ENCODE assay signal across 8 cellular contexts in the genomic region with DNA sequence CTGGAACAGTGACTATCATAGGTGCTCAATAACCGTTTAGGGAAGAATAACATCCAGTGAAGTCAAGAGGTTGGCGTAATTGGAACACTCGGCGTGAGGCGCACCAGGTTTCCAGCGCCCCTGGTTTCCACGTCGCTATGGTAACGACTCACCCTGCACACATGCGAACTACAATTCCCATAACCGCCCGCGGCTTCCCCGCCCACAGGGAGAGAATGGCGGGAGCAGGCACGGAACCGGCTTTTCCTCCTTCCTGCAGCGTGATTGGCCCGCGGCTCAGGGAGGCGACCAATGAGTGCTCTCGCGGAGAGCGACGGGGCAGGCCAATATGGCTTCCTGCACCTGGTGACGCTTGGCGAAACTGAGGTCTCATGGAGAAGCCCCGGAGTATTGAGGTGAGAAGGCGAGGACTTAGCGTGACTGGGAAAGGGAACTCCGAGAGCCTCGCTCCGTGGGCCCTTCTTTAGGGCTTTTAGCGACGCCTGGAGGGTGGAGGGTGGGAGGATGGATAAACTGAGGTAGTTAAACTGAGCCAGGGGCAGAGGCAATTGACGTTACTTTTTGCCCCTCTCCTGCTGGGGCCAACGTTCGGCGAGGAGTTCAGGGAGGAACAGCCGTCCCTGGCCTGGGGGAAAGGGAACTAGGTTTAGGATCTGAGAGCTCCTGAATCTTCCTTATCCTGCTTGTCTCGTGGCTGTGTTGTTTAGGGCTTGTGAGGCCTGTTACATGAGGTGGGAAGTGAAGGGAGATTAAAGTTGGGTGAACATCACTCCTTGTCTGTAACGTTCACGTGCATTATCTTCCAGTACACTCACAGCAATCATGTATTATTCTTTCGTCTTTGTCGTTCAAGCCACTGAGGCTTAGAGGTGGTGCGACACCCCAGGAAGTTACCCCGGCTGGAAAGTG.
A peak's percentile ranks its signal among the peaks of the same experiment; 100 is the strongest.
DNase-seq lines count a peak whose midpoint lies in the region; ATAC-seq and TF ChIP-seq lines count a peak whose summit lies in the region.

Gene L3MBTL2 (plus strand): TSS at position 321 of the 909 bp plus-strand sequence. CDS start 51 bp downstream, at position 372.

- peak; percentile 98 to 100 for DNase-seq in HAP-1 (ENCODE audit: low spot score in 2 of 2)
- DNase-seq in MM.1S = peak; percentile 97
- peak; percentile 69 for DNase-seq in SIG-M5 (lab: John Stamatoyannopoulos, UW)
- peak; percentile 92 for DNase-seq in activated gamma-delta T cell (lab: John Stamatoyannopoulos, UW)
- peak; percentile 87 for DNase-seq in fibroblast of the conjunctiva (ENCODE audit: low read depth)
- peak; percentile 98 for DNase-seq in nephron progenitor cell
- DNase-seq in stimulated activated naive CD8-positive, alpha-beta T cell treated with anti-CD3 and anti-CD28 coated beads, Interleukin-15, amount 100 ng/mL, for 72 hours = peak; percentile 96 to 98

- H2AFZ ChIP-seq in MM.1S (ENCODE audit: low read length) = peak within 1 kb of the TSS; percentile 82

- H3K9me2 ChIP-seq in MM.1S (replicated peaks; ENCODE audit: insufficient read depth, low read length) = no peaks in the 10 kb centered on the region

- no peaks in the 10 kb centered on the region for H3K4me1 ChIP-seq in ES-I3 (ENCODE audit: insufficient read depth, low read length)
- H3K4me1 ChIP-seq in HAP-1 = peaks cover 3% of the 10 kb centered on the region; the same call in 1 of the 2 replicates
- H3K4me1 ChIP-seq in MM.1S (ENCODE audit: low read length) = no peaks in the 10 kb centered on the region

- H3F3A ChIP-seq in MM.1S (ENCODE audit: insufficient read depth, low read length) = no peaks in the 10 kb centered on the region

- peaks cover 18% of the 10 kb centered on the region for H3K36me3 Mint-ChIP-seq in nephron progenitor cell (ENCODE audit: low read depth)

- H3K36me3 ChIP-seq in ES-I3 (ENCODE audit: insufficient read depth, low read length) (no peaks in the 10 kb centered on the region; the same call in 1 of the 2 replicates), HAP-1 (replicated peaks) (peaks cover 8% of the 10 kb centered on the region; the same call in 1 of the 2 replicates), MM.1S (replicated peaks; ENCODE audit: insufficient read depth, low read length) (no peaks in the 10 kb centered on the region)

- H3K9me3 ChIP-seq in ES-I3 (ENCODE audit: control insufficient read depth, insufficient read depth, low read length) = no peaks in the 10 kb centered on the region
- no peaks in the 10 kb centered on the region for H3K9me3 ChIP-seq in HAP-1
- H3K9me3 ChIP-seq in MM.1S (replicated peaks; ENCODE audit: insufficient read depth, low read length) = no peaks in the 10 kb centered on the region

- TF ChIP-seq CTCF in MM.1S (IDR thresholded peaks at IDR 0.05; ENCODE audit: low read length) = no peak
- TF ChIP-seq CTCF in nephron progenitor cell (IDR thresholded peaks at IDR 0.05) = no peak

- ATAC-seq in stimulated activated naive CD8-positive, alpha-beta T cell treated with anti-CD3 and anti-CD28 coated beads, Interleukin-15, amount 100 ng/mL, for 72 hours = peak; percentile 100

- H4K20me1 ChIP-seq in MM.1S (ENCODE audit: insufficient read depth, low read length) = no peaks in the 10 kb centered on the region

- H3K27ac Mint-ChIP-seq in nephron progenitor cell = peak within 1 kb of the TSS; percentile 95
- H3K27ac Mint-ChIP-seq in stimulated activated naive CD8-positive, alpha-beta T cell treated with anti-CD3 and anti-CD28 coated beads, Interleukin-15, amount 100 ng/mL, for 72 hours = peak within 1 kb of the TSS; percentile 88 to 95

- peak within 1 kb of the TSS; percentile 79 for H3K4me3 ChIP-seq in HAP-1
- H3K4me3 ChIP-seq in MM.1S (ENCODE audit: low read length) = peak within 1 kb of the TSS; percentile 95

- peak within 1 kb of the TSS; percentile 93 for H3K4me3 Mint-ChIP-seq in nephron progenitor cell
- H3K4me3 Mint-ChIP-seq in stimulated activated naive CD8-positive, alpha-beta T cell treated with anti-CD3 and anti-CD28 coated beads, Interleukin-15, amount 100 ng/mL, for 72 hours = peak within 1 kb of the TSS; percentile 84 to 90

- H3K27me3 ChIP-seq in HAP-1 (ENCODE audit: low read depth) (peaks cover 3% of the 10 kb centered on the region; the same call in 1 of the 2 replicates), MM.1S (replicated peaks; ENCODE audit: insufficient read depth, low read length) (0 out of 2 replicates have a peak, but pooled peaks cover 6% of the 10 kb centered on the region)

- H3K4me2 ChIP-seq in MM.1S (ENCODE audit: low read depth, low read length) = peak within 1 kb of the TSS; percentile 62

- H3K27ac ChIP-seq in MM.1S (ENCODE audit: low read length) = peak within 1 kb of the TSS; percentile 65; the same call in 1 of the 2 replicates

- no peaks in the 10 kb centered on the region for H3K9me3 Mint-ChIP-seq in nephron progenitor cell
- H3K9me3 Mint-ChIP-seq in stimulated activated naive CD8-positive, alpha-beta T cell treated with anti-CD3 and anti-CD28 coated beads, Interleukin-15, amount 100 ng/mL, for 72 hours = no peaks in the 10 kb centered on the region

- H3K79me2 ChIP-seq in MM.1S (ENCODE audit: low read length) = peaks cover 39% of the 10 kb centered on the region

- H3K4me1 Mint-ChIP-seq in nephron progenitor cell = peaks cover 17% of the 10 kb centered on the region
- peaks cover 47% of the 10 kb centered on the region for H3K4me1 Mint-ChIP-seq in stimulated activated naive CD8-positive, alpha-beta T cell treated with anti-CD3 and anti-CD28 coated beads, Interleukin-15, amount 100 ng/mL, for 72 hours

- H3K9ac ChIP-seq in ES-I3 (ENCODE audit: low read depth, low read length) = peak within 1 kb of the TSS; percentile 74
- peak within 1 kb of the TSS; percentile 92 for H3K9ac ChIP-seq in MM.1S (ENCODE audit: low read length)

- peaks cover 42% of the 10 kb centered on the region for H3K27me3 Mint-ChIP-seq in nephron progenitor cell (ENCODE audit: low read depth, poor library complexity)
- peaks cover 12% of the 10 kb centered on the region for H3K27me3 Mint-ChIP-seq in stimulated activated naive CD8-positive, alpha-beta T cell treated with anti-CD3 and anti-CD28 coated beads, Interleukin-15, amount 100 ng/mL, for 72 hours

- in situ Hi-C loops in HAP-1 (cut with MboI; ENCODE audit: low sequenced_read_pairs) = no loop called here

Comparison
In these comparisons a context has a peak if more than half of its experiments do, and no peak if none do; other contexts are left out.
1. Peak in every context shown above with its lines: DNase-seq, ATAC-seq, H3K4me3 ChIP-seq and H3K27ac ChIP-seq.